Comparison of ENCODE assay signal across 10 cellular contexts in genomic region chr17:38874505-38875419, GRCh38. TPM values are rescaled to one million over a fixed set of nuclear protein-coding genes. Genes with fewer than 3 reads are reported as not detected.
DNase-seq lines count a peak whose midpoint lies in the region; ATAC-seq and TF ChIP-seq lines count a peak whose summit lies in the region.
"Had no signal": no experiment of that assay in that cellular context is flagged by ENCODE, and none has a peak within 500 bp of the region (broad histone marks: within the 10 kb centered on the region; RNA-seq: fewer than 3 reads in every experiment).

No MANE protein-coding gene starts in this region.

- H3K27ac ChIP-seq in fibroblast of lung (ENCODE audit: insufficient read depth, low read length) (peak overlapping the region; percentile 6), skeletal muscle tissue (ENCODE audit: low read depth, low read length) (peak overlapping the region; percentile 12)

- H2AFZ ChIP-seq in fibroblast of lung (ENCODE audit: low read length): no peak overlapping the region

- DNase-seq in EH (ENCODE audit: low read depth) (peak; percentile 52), fibroblast of lung (ENCODE audit: low read depth in 2 of 2) (peak; percentile 23 to 37), NCI-H2107 treated with DMSO at 0.1 percent for 48 hours (lab: John Stamatoyannopoulos, UW; ENCODE audit: unreplicated experiment) (no peak), NCI-H1417 (lab: John Stamatoyannopoulos, UW) (no peak), germinal center (ENCODE audit: low spot score) (no peak)
- DNase-seq: NCI-H526 had no signal

- H3K4me1 ChIP-seq in fibroblast of lung (ENCODE audit: control insufficient read depth, extremely low read depth, insufficient read depth, low read length) (peaks cover 48% of the 10 kb centered on the region), skeletal muscle tissue (ENCODE audit: control insufficient read depth in 3 of 3, insufficient read depth in 3 of 3, low read length in 3 of 3) (peaks cover 59 to 63% (median 62%) of the 10 kb centered on the region in 3 donors)

- H3K4me2 ChIP-seq in fibroblast of lung (ENCODE audit: extremely low read depth, insufficient read depth, low read length): peak overlapping the region; percentile 49

- peaks cover 86% of the 10 kb centered on the region for H3K79me2 ChIP-seq in fibroblast of lung (ENCODE audit: control insufficient read depth, insufficient read depth, low read length)

- peaks cover 6% of the 10 kb centered on the region for H4K20me1 ChIP-seq in fibroblast of lung (ENCODE audit: control insufficient read depth, extremely low read depth, insufficient read depth, low read length)

- H3K9ac ChIP-seq in fibroblast of lung (ENCODE audit: insufficient read depth, low read length) (peak overlapping the region; percentile 2), skeletal muscle tissue (ENCODE audit: low read depth in 1 of 3, low read length in 3 of 3) (peak overlapping the region; percentile 36 to 65 (median 54))

- peak overlapping the region; percentile 42 for H3K4me3 ChIP-seq in WI38 (ENCODE audit: low read depth, low read length)
- peak overlapping the region in 3 of 4 experiments; percentile 1 to 86 (median 14) for H3K4me3 ChIP-seq in fibroblast of lung (replicated peaks in 1 of 4; ENCODE audit: control extremely low read depth in 1 of 4, insufficient read depth in 1 of 4, low read depth in 3 of 4, low read length in 4 of 4)
- H3K4me3 ChIP-seq in skeletal muscle tissue (ENCODE audit: low read length in 3 of 3): peak overlapping the region in 1 of 3 donors; percentile 2
- H3K4me3 ChIP-seq: mucosa of descending colon had no signal

- no peak for ATAC-seq in HG03378 (IDR thresholded peaks at IDR 0.05; ENCODE audit: unreplicated experiment)
- ATAC-seq: mucosa of descending colon had no signal

- H3K36me3 ChIP-seq in fibroblast of lung (ENCODE audit: control insufficient read depth, insufficient read depth, low read length) (peaks cover 15% of the 10 kb centered on the region), skeletal muscle tissue (ENCODE audit: control insufficient read depth in 3 of 3, insufficient read depth in 3 of 3, low read length in 3 of 3) (peaks cover 6 to 17% (median 8%) of the 10 kb centered on the region in 3 donors)

- H3K27me3 ChIP-seq in fibroblast of lung (ENCODE audit: control insufficient read depth, insufficient read depth, low read length): no peaks in the 10 kb centered on the region
- H3K27me3 ChIP-seq in skeletal muscle tissue (ENCODE audit: control insufficient read depth in 3 of 3, insufficient read depth in 3 of 3, low read length in 3 of 3): no peaks in the 10 kb centered on the region

- no peaks in the 10 kb centered on the region for H3K9me3 ChIP-seq in fibroblast of lung (ENCODE audit: control insufficient read depth, insufficient read depth, low read depth, low read length)
- H3K9me3 ChIP-seq in skeletal muscle tissue (ENCODE audit: control insufficient read depth in 3 of 3, low read length in 3 of 3): no peaks in the 10 kb centered on the region
- H3K9me3 ChIP-seq: mucosa of descending colon had no signal

- TF ChIP-seq CTCF in WI38 (IDR thresholded peaks at IDR 0.05; ENCODE audit: low read depth, low read length): no peak
- TF ChIP-seq CTCF in fibroblast of lung (conservative IDR thresholded peaks at IDR 0.05 in 1 of 2, IDR thresholded peaks at IDR 0.05 in 1 of 2; ENCODE audit: low read depth in 1 of 2, low read length in 2 of 2): no peak

RNA-seq across cellular contexts. Expression of gene LASP1, which starts 4.9 kb away (rescaled TPM):
- total RNA-seq in fibroblast of lung (58.8 and 79.8 TPM in 2 replicates), skeletal muscle tissue (37.1 TPM)
- polyA plus RNA-seq in fibroblast of lung: 159 and 208 TPM in 2 replicates
- 269 and 385 TPM in 2 replicates for polyA plus RNA-seq in fibroblast of lung (2012)
- 446 and 572 TPM in 2 replicates for polyA minus RNA-seq in fibroblast of lung (ENCODE audit: low replicate concordance)

RNA-seq across cellular contexts. Expression of gene RPL23, which starts 21.2 kb away (rescaled TPM):
- total RNA-seq in fibroblast of lung (1,552 and 2,520 TPM in 2 replicates), skeletal muscle tissue (2,779 TPM)
- 2,492 and 2,693 TPM in 2 replicates for polyA plus RNA-seq in fibroblast of lung
- 1,846 and 2,298 TPM in 2 replicates for polyA plus RNA-seq in fibroblast of lung (2012)
- polyA minus RNA-seq in fibroblast of lung (ENCODE audit: low replicate concordance): 52.1 and 69.4 TPM in 2 replicates

RNA-seq across cellular contexts. Expression of gene CWC25, which starts 49.6 kb away (rescaled TPM):
- total RNA-seq in fibroblast of lung (9.8 and 10.9 TPM in 2 replicates), skeletal muscle tissue (12.0 TPM)
- polyA plus RNA-seq in fibroblast of lung: 14.4 and 15.6 TPM in 2 replicates
- 12.4 and 14.6 TPM in 2 replicates for polyA plus RNA-seq in fibroblast of lung (2012)
- polyA minus RNA-seq in fibroblast of lung (ENCODE audit: low replicate concordance): 3.6 and 5.9 TPM in 2 replicates

Comparison
In these comparisons a context has a peak if more than half of its experiments do, and no peak if none do; other contexts are left out.
1. DNase-seq: peak in EH (single experiment) and fibroblast of lung (2 of 2); none in NCI-H2107 treated with DMSO at 0.1 percent for 48 hours (single experiment), NCI-H1417 (0 of 3) and germinal center (single experiment).